In the genomic region with DNA sequence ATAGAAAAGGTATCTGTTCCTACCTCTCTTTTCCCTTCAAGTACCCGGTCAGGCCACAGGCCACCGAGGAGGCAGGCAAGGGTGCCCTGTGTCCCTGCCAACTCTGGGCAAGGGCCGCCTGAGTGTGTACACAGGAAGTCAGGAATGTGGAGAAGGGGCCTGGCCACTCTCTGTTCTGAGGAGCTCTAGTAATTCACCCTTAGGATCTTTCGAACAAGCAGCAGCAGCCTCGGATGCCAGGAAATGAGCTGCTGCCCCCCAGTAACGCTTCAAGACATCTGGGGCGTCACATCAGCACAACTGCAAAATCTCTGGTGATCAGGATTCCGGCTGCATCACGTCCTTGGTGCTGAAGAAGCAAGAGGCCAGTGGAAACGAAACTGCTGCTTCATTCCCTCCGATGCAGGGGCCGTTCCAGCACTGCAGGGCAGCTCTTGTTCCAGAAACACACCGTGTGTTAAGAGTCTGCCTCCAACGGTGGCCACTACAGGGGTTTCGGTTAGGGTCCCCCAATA, we compare ENCODE assay signal across 8 cellular contexts. TPM values are rescaled to one million over a fixed set of nuclear protein-coding genes. Genes with fewer than 3 reads are reported as not detected.
DNase-seq lines count a peak whose midpoint lies in the region; ATAC-seq and TF ChIP-seq lines count a peak whose summit lies in the region.

No MANE protein-coding gene starts in this region.

- H3K36me3 Mint-ChIP-seq in CD14-positive monocyte (peaks cover 32 to 41% of the 10 kb centered on the region in 2 donors), T-cell (peaks cover 5% of the 10 kb centered on the region)

- peaks cover 0 to 2% (median 0%) of the 10 kb centered on the region in 7 donors for H3K9me3 Mint-ChIP-seq in CD14-positive monocyte
- H3K9me3 Mint-ChIP-seq in T-cell: peaks cover 0 to 7% (median 0%) of the 10 kb centered on the region in 3 donors

- TF ChIP-seq CTCF in CD14-positive monocyte (IDR thresholded peaks at IDR 0.05): no peak

- POLR2A ChIA-PET in T-cell (lab: Charles Lee): no interaction called here

- CTCF ChIA-PET in T-cell (lab: Charles Lee): no interaction called here

- H3K4me3 Mint-ChIP-seq in CD14-positive monocyte (peak overlapping the region; percentile 99), T-cell (peak overlapping the region in 2 of 3 donors; percentile 46 to 71)

- peaks cover 69% of the 10 kb centered on the region for H3K4me1 Mint-ChIP-seq in CD14-positive monocyte
- peaks cover 16 to 40% (median 31%) of the 10 kb centered on the region in 3 donors for H3K4me1 Mint-ChIP-seq in T-cell

- intact Hi-C loops in CD14-positive monocyte (cut with micrococcal nuclease) (no loop called here), Right ventricle myocardium superior (cut with DNase I) (loop anchor here (5.0 kb wide), 1 partner anchor 37 kb away; no protein-coding TSS in a partner anchor)

- H3K27ac Mint-ChIP-seq in CD14-positive monocyte (peak overlapping the region; percentile 57 to 97 (median 72)), T-cell (peak overlapping the region in 1 of 2 donors; percentile 44)

- H3K27me3 Mint-ChIP-seq in CD14-positive monocyte (ENCODE audit: low read depth in 3 of 3): peaks cover 0 to 3% (median 1%) of the 10 kb centered on the region in 3 donors
- H3K27me3 Mint-ChIP-seq in T-cell: no peaks in the 10 kb centered on the region

- ATAC-seq in T-cell (replicated peaks in 1 of 4): no peak
- peak; percentile 45 for ATAC-seq in Right ventricle myocardium superior (ENCODE audit: poor library complexity)
- no peak for ATAC-seq in GM19035 (IDR thresholded peaks at IDR 0.05; ENCODE audit: unreplicated experiment)
- no peak for ATAC-seq in HG02973 (IDR thresholded peaks at IDR 0.05; ENCODE audit: unreplicated experiment)

- DNase-seq in CD14-positive monocyte (ENCODE audit: low spot score) (no peak), T-cell (no peak), Right ventricle myocardium superior (peak; percentile 73), pons (ENCODE audit: low spot score) (peak; percentile 43), OCI-M1 (lab: John Stamatoyannopoulos, UW) (no peak), germinal center (ENCODE audit: low spot score) (no peak)

RNA-seq across cellular contexts. Expression of gene RAB20, which starts 2.0 kb away (rescaled TPM):
- 10 to 100 TPM; 37.8 to 43.1 TPM for polyA plus RNA-seq in CD14-positive monocyte
- total RNA-seq in T-cell: 1 to 10 TPM in 4 of 5 donors, under 1 TPM in 1; 0.47 to 3.1 (median 2.1) TPM
- total RNA-seq in Right ventricle myocardium superior: 10.0 TPM

RNA-seq across cellular contexts. Expression of gene NAXD, which starts 55.9 kb away (rescaled TPM):
- 1 to 10 TPM; 7.4 to 8.5 TPM for polyA plus RNA-seq in CD14-positive monocyte
- total RNA-seq in T-cell (10 to 100 TPM; 22.2 to 34.3 (median 29.2) TPM), Right ventricle myocardium superior (27.6 TPM)

Comparison
In these comparisons a context has a peak if more than half of its experiments do, and no peak if none do; other contexts are left out.
1. DNase-seq: peak in Right ventricle myocardium superior (single experiment) and pons (single experiment); none in CD14-positive monocyte (single experiment), T-cell (0 of 34), OCI-M1 (single experiment) and germinal center (single experiment).